ENCODE assay signal across 17 cellular contexts in genomic region chr1:183239793-183240625, GRCh38. TPM values are rescaled to one million over a fixed set of nuclear protein-coding genes. Genes with fewer than 3 reads are reported as not detected.
A peak's percentile ranks its signal among the peaks of the same experiment; 100 is the strongest.
DNase-seq lines count a peak whose midpoint lies in the region; ATAC-seq and TF ChIP-seq lines count a peak whose summit lies in the region.
"Had no signal": no experiment of that assay in that cellular context is flagged by ENCODE, and none has a peak within 500 bp of the region (broad histone marks: within the 10 kb centered on the region; RNA-seq: fewer than 3 reads in every experiment).

No MANE protein-coding gene starts in this region.

- ATAC-seq in HG03139 (IDR thresholded peaks at IDR 0.05; ENCODE audit: unreplicated experiment), result no peak
- ATAC-seq: activated CD8-positive, alpha-beta T cell treated with anti-CD3 and anti-CD28 coated beads, Interleukin-2, amount 10 ng/mL, durations not matched to agents 7 days and 5 days had no signal

- peaks cover 0 to 33% (median 12%) of the 10 kb centered on the region in 4 donors for H3K36me3 ChIP-seq in esophagus muscularis mucosa
- no peaks in the 10 kb centered on the region for H3K36me3 ChIP-seq in muscle layer of duodenum (ENCODE audit: control insufficient read depth in 1 of 2, insufficient read depth in 2 of 2, low read length in 2 of 2)
- no peaks in the 10 kb centered on the region for H3K36me3 ChIP-seq in uterus
- H3K36me3 ChIP-seq in adrenal gland (replicated peaks in 1 of 2), result no peaks in the 10 kb centered on the region

- DNase-seq in NCI-H82 (lab: John Stamatoyannopoulos, UW), result peak; percentile 26
- no peak for DNase-seq in NCI-H82 treated with DMSO at 0.1 percent for 48 hours (lab: John Stamatoyannopoulos, UW; ENCODE audit: unreplicated experiment)
- no peak for DNase-seq in esophagus muscularis mucosa (ENCODE audit: extremely low spot score)
- DNase-seq in uterus, result no peak
- DNase-seq in GDM1 (lab: John Stamatoyannopoulos, UW), result no peak
- no peak for DNase-seq in adrenal gland
- DNase-seq: activated CD8-positive, alpha-beta T cell treated with anti-CD3 and anti-CD28 coated beads, Interleukin-2, amount 10 ng/mL, durations not matched to agents 7 days and 5 days; DND-41; KG1; NCI-H1092; NK-92 treated with Interleukin-12 subunit alpha and Interleukin-12 subunit beta, amount 100 ng/mL, for 24 hours; SHP77; stimulated activated CD4-positive, alpha-beta T cell treated with anti-CD3 and anti-CD28 coated beads, Interleukin-4, amount 100 ng/mL, for 4 hours had no signal

- H3K4me3 ChIP-seq in esophagus muscularis mucosa (no peak overlapping the region), muscle layer of duodenum (ENCODE audit: low read depth in 1 of 2, low read length in 2 of 2) (no peak overlapping the region), uterus (no peak overlapping the region), adrenal gland (no peak overlapping the region)
- H3K4me3 ChIP-seq: skin epidermis had no signal

- no peak for TF ChIP-seq EP300 in esophagus muscularis mucosa (IDR thresholded peaks at IDR 0.05)

- no peak for TF ChIP-seq POLR2A in esophagus muscularis mucosa (IDR thresholded peaks at IDR 0.05; ENCODE audit: low read depth)
- TF ChIP-seq POLR2A in uterus (IDR thresholded peaks at IDR 0.05), result no peak
- no peak for TF ChIP-seq POLR2A in adrenal gland (IDR thresholded peaks at IDR 0.05)

- H3K9me3 ChIP-seq in esophagus muscularis mucosa, result no peaks in the 10 kb centered on the region
- no peaks in the 10 kb centered on the region for H3K9me3 ChIP-seq in muscle layer of duodenum (ENCODE audit: control insufficient read depth in 1 of 2, low read length in 2 of 2)
- no peaks in the 10 kb centered on the region for H3K9me3 ChIP-seq in uterus
- no peaks in the 10 kb centered on the region for H3K9me3 ChIP-seq in adrenal gland (replicated peaks in 1 of 3)

- TF ChIP-seq CTCF in esophagus muscularis mucosa (IDR thresholded peaks at IDR 0.05) (no peak), uterus (IDR thresholded peaks at IDR 0.05) (no peak), adrenal gland (IDR thresholded peaks at IDR 0.05) (no peak)

- 81% methylated on average over 10 of the region's 10 CpGs for WGBS in esophagus muscularis mucosa
- 76 to 81% (median 77%) methylated on average over 10 of the region's 10 CpGs for WGBS in adrenal gland, 4 donors

- peak overlapping the region; percentile 37 to 68 (median 57) for H3K27ac ChIP-seq in esophagus muscularis mucosa (replicated peaks in 1 of 4)
- H3K27ac ChIP-seq in muscle layer of duodenum (ENCODE audit: low read length), result peak overlapping the region; percentile 42
- H3K27ac ChIP-seq in uterus, result peak overlapping the region; percentile 75 to 80
- H3K27ac ChIP-seq in adrenal gland, result peak overlapping the region in 1 of 5 donors; percentile 60

- intact Hi-C loops in esophagus muscularis mucosa (cut with DNase I), result loop anchor here (2.0 to 5.0 kb wide), 2 partner anchors 31 to 218 kb away; partner anchors contain the start of gene LAMC1
- intact Hi-C loops in uterus (cut with DNase I; ENCODE audit: low total_unique reads), result no loop called here
- intact Hi-C loops in adrenal gland (cut with DNase I), result no loop called here

- H3K4me1 ChIP-seq in esophagus muscularis mucosa (peaks cover 4 to 36% (median 11%) of the 10 kb centered on the region in 4 donors), muscle layer of duodenum (ENCODE audit: control insufficient read depth in 1 of 2, insufficient read depth in 2 of 2, low read length in 2 of 2) (no peaks in the 10 kb centered on the region), uterus (peaks cover 0 to 9% of the 10 kb centered on the region in 2 donors), adrenal gland (replicated peaks in 1 of 2) (peaks cover 4 to 7% of the 10 kb centered on the region in 2 donors)

- H3K27me3 ChIP-seq in esophagus muscularis mucosa (no peaks in the 10 kb centered on the region), muscle layer of duodenum (ENCODE audit: low read depth, low read length) (no peaks in the 10 kb centered on the region), uterus (no peaks in the 10 kb centered on the region), adrenal gland (no peaks in the 10 kb centered on the region)

RNA-seq across cellular contexts. Expression of gene LAMC2, which starts 53.9 kb away (rescaled TPM):
- total RNA-seq in esophagus muscularis mucosa (10 to 100 TPM; 11.2 to 32.6 (median 14.9) TPM), uterus (10 to 100 TPM in 1 of 4 donors, 1 to 10 TPM in 3; 2.1 to 17.4 (median 4.4) TPM), adrenal gland (1 to 10 TPM in 1 of 8 donors, under 1 TPM in 6, not detected in 1; 0.04 to 1.4 (median 0.10) TPM)
- under 1 TPM; 0.15 to 0.30 (median 0.16) TPM for polyA plus RNA-seq in adrenal gland
- total RNA-seq: activated CD8-positive, alpha-beta T cell treated with anti-CD3 and anti-CD28 coated beads, Interleukin-2, amount 10 ng/mL, durations not matched to agents 7 days and 5 days; mononuclear cell had no signal
